Comparison of ENCODE assay signal across 8 cellular contexts in the genomic region with DNA sequence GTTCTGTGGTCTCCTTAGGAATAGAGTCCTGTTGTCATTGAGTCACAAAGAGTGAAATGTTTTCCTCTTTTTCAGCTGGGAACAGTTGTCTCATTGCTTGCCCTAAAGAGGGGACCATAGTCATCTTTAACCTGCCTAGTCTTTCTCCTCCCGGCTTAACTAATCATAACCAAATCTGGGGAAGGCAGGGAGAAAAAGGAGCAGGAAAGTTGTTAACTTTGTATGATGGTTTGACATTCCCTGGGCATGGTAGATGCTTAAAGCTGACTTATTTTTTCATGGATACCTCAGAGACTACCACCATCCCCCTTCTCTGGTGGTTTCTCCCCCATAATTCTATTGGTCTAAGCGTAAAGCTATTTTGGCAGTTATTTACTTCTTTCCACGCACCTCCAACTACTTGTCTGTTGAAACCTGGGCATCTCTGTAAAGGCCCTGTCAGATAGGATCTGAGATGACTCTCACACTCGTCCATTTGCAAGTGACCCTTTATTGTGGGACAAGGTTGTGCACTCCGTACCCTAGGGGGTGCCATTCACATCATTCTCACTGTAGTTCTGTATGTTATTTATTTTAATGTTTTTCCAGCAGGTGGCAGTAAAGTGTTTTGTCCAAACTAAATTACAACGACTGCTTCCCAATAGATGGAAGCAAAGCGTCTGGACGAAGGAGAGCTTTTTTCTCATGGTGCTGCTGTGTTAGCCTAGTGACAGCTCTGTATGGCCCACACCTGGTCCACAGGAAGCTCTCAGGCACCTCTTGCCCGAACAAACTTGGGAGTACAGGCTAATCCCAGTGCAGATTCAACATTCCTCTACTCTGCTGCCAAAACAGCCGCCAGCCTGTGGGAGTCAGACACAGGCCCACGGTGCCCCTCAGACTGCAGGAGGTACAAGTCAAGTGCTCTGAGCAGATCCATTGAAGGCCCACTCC. TPM values are rescaled to one million over a fixed set of nuclear protein-coding genes. Genes with fewer than 3 reads are reported as not detected.
DNase-seq lines count a peak whose midpoint lies in the region; ATAC-seq and TF ChIP-seq lines count a peak whose summit lies in the region.

No MANE protein-coding gene starts in this region.

- H3K4me3 Mint-ChIP-seq in activated T-helper 17 cell treated with anti-CD3 and anti-CD28 coated beads, Interleukin-2, amount 50 U/mL, for 72 hours, result no peak overlapping the region

- no peak overlapping the region for H3K27ac Mint-ChIP-seq in activated T-helper 17 cell treated with anti-CD3 and anti-CD28 coated beads, Interleukin-2, amount 50 U/mL, for 72 hours

- POLR2A ChIA-PET in RWPE1 (lab: Yijun Ruan, JAX; ENCODE audit: low non-redundant PET), result interaction anchor here (0.6 kb wide), 1 partner anchor 125 kb away, joined by 4 read pairs; no protein-coding TSS in a partner anchor

- H3K27ac ChIP-seq in RWPE1 (no peak overlapping the region), neutrophil (no peak overlapping the region), tibial artery (peak overlapping the region; percentile 55 to 60)

- TF ChIP-seq CTCF in RWPE1 (conservative IDR thresholded peaks at IDR 0.05; ENCODE audit: low read depth), result peak; percentile 94
- peak; percentile 74 for TF ChIP-seq CTCF in fibroblast of the aortic adventitia (IDR thresholded peaks at IDR 0.05; ENCODE audit: insufficient read depth, low read length)
- peak; percentile 81 for TF ChIP-seq CTCF in neutrophil (IDR thresholded peaks at IDR 0.05)
- peak; percentile 73 to 82 for TF ChIP-seq CTCF in tibial artery (IDR thresholded peaks at IDR 0.05)

- H3K4me1 Mint-ChIP-seq in activated T-helper 17 cell treated with anti-CD3 and anti-CD28 coated beads, Interleukin-2, amount 50 U/mL, for 72 hours, result peaks cover 21% of the 10 kb centered on the region

- no peaks in the 10 kb centered on the region for H3K9me3 Mint-ChIP-seq in activated T-helper 17 cell treated with anti-CD3 and anti-CD28 coated beads, Interleukin-2, amount 50 U/mL, for 72 hours

- H3K36me3 Mint-ChIP-seq in activated T-helper 17 cell treated with anti-CD3 and anti-CD28 coated beads, Interleukin-2, amount 50 U/mL, for 72 hours (ENCODE audit: low read depth), result peaks cover 18% of the 10 kb centered on the region

- H3K36me3 ChIP-seq in neutrophil, result no peaks in the 10 kb centered on the region
- H3K36me3 ChIP-seq in tibial artery, result no peaks in the 10 kb centered on the region

- in situ Hi-C loops in Caki2 (cut with HindIII; ENCODE audit: low pct_unique_long_range_greater_than_20kb, low sequenced_read_pairs), result no loop called here

- H3K27me3 Mint-ChIP-seq in activated T-helper 17 cell treated with anti-CD3 and anti-CD28 coated beads, Interleukin-2, amount 50 U/mL, for 72 hours, result no peaks in the 10 kb centered on the region

- ATAC-seq in GM21526 (IDR thresholded peaks at IDR 0.05; ENCODE audit: low FRiP score, unreplicated experiment), result peak; percentile 45
- ATAC-seq in activated T-helper 17 cell treated with anti-CD3 and anti-CD28 coated beads, Interleukin-2, amount 50 U/mL, for 72 hours (replicated peaks), result peak; percentile 65

- H3K4me1 ChIP-seq in neutrophil (ENCODE audit: control insufficient read depth in 1 of 2, insufficient read depth in 1 of 2, low read depth in 1 of 2, low read length in 1 of 2) (peaks cover 28 to 33% of the 10 kb centered on the region in 2 experiments), tibial artery (peaks cover 0 to 34% (median 15%) of the 10 kb centered on the region in 4 donors)

- H3K4me3 ChIP-seq in fibroblast of the aortic adventitia (ENCODE audit: low read depth, low read length) (no peak overlapping the region), neutrophil (ENCODE audit: low read depth in 1 of 2, low read length in 1 of 2) (no peak overlapping the region), tibial artery (no peak overlapping the region)

- DNase-seq in Caki2 (ENCODE audit: low read depth) (peak; percentile 73), LoVo (ENCODE audit: low spot score) (peak; percentile 96), RWPE1 (ENCODE audit: low spot score) (peak; percentile 82), fibroblast of the aortic adventitia (ENCODE audit: low read depth) (peak; percentile 92), tibial artery (peak; percentile 54 to 73)

- H3K9me3 ChIP-seq in neutrophil (no peaks in the 10 kb centered on the region), tibial artery (no peaks in the 10 kb centered on the region)

- H3K27me3 ChIP-seq in neutrophil, result no peaks in the 10 kb centered on the region
- H3K27me3 ChIP-seq in tibial artery, result no peaks in the 10 kb centered on the region

- intact Hi-C loops in tibial artery (cut with DNase I; ENCODE audit: low total_unique reads), result loop anchor here (10.0 kb wide), 2 partner anchors 281 to 411 kb away; a partner anchor contains a TSS

- CTCF ChIA-PET in RWPE1 (lab: Yijun Ruan, JAX), result interaction anchor here (0.5 to 5.3 kb wide), 31 partner anchors 8 to 1497 kb away, joined by 3 to 60 read pairs (median 4); no protein-coding TSS in a partner anchor

RNA-seq across cellular contexts. Expression of a gene that starts 3.0 kb away (rescaled TPM):
- 4.4 and 6.0 TPM in 2 replicates for total RNA-seq in Caki2 (2014; rRNA removed; shearing (Covaris generic); ENCODE audit: low replicate concordance)
- 10 to 100 TPM; 24.4 to 30.1 TPM for total RNA-seq in activated T-helper 17 cell treated with anti-CD3 and anti-CD28 coated beads, Interleukin-2, amount 50 U/mL, for 72 hours
- 42.8 and 50.0 TPM in 2 replicates for total RNA-seq in fibroblast of the aortic adventitia (ENCODE audit: low replicate concordance)

RNA-seq across cellular contexts. Expression of a gene that starts 48.0 kb away (rescaled TPM):
- total RNA-seq in Caki2 (2014; rRNA removed; shearing (Covaris generic); ENCODE audit: low replicate concordance), result not detected in 2 replicates
- not detected for total RNA-seq in activated T-helper 17 cell treated with anti-CD3 and anti-CD28 coated beads, Interleukin-2, amount 50 U/mL, for 72 hours
- total RNA-seq in fibroblast of the aortic adventitia (ENCODE audit: low replicate concordance), result not detected in 2 replicates

Comparison
In these comparisons a context has a peak if more than half of its experiments do, and no peak if none do; other contexts are left out.
1. H3K27ac ChIP-seq: peak in tibial artery (2 of 2); none in RWPE1 (single experiment) and neutrophil (single experiment).
2. Peak in every context shown above with its lines, with median percentiles within 50 percentile points of each other: DNase-seq and CTCF ChIP-seq.